Comparison of ENCODE assay signal across 8 cellular contexts in genomic region chr13:48579167-48579918, GRCh38. TPM values are rescaled to one million over a fixed set of nuclear protein-coding genes. Genes with fewer than 3 reads are reported as not detected.
DNase-seq lines count a peak whose midpoint lies in the region; ATAC-seq and TF ChIP-seq lines count a peak whose summit lies in the region.

No MANE protein-coding gene starts in this region.

- peaks cover 13% of the 10 kb centered on the region for H3K27me3 ChIP-seq in DOHH2 (ENCODE audit: control insufficient read depth, low read length)
- no peaks in the 10 kb centered on the region for H3K27me3 ChIP-seq in colonic mucosa

- H3K27ac Mint-ChIP-seq in stimulated activated naive B cell treated with anti-CD40 and anti-IgM and Interleukin-4, amounts not matched to agents 10 μg/mL and 1 μg/mL and 100 μg/mL, for 72 hours = no peak overlapping the region
- no peak overlapping the region for H3K27ac Mint-ChIP-seq in activated T-helper 2 cell treated with anti-CD3 and anti-CD28 coated beads, Interferon-gamma antibody, Interleukin-2, Interleukin-4, amounts not matched to agents 10 μg/mL and 5 μg/mL and 100 μg/mL, durations not matched to agents 14 hours and 24 hours and 36 hours

- H3K4me2 ChIP-seq in DOHH2 (ENCODE audit: low read length) = peak overlapping the region; percentile 67

- no peaks in the 10 kb centered on the region for H3K9me2 ChIP-seq in DOHH2 (replicated peaks; ENCODE audit: control insufficient read depth, low read length)

- peak overlapping the region; percentile 16 to 23 for H3K4me3 Mint-ChIP-seq in stimulated activated naive B cell treated with anti-CD40 and anti-IgM and Interleukin-4, amounts not matched to agents 10 μg/mL and 1 μg/mL and 100 μg/mL, for 72 hours
- H3K4me3 Mint-ChIP-seq in activated T-helper 2 cell treated with anti-CD3 and anti-CD28 coated beads, Interferon-gamma antibody, Interleukin-2, Interleukin-4, amounts not matched to agents 10 μg/mL and 5 μg/mL and 100 μg/mL, durations not matched to agents 14 hours and 24 hours and 36 hours (ENCODE audit: low read depth) = no peak overlapping the region

- H3K9me3 ChIP-seq in DOHH2 (ENCODE audit: control insufficient read depth, insufficient read depth, low read length) (no peaks in the 10 kb centered on the region), colonic mucosa (no peaks in the 10 kb centered on the region)

- H3K36me3 Mint-ChIP-seq in stimulated activated naive B cell treated with anti-CD40 and anti-IgM and Interleukin-4, amounts not matched to agents 10 μg/mL and 1 μg/mL and 100 μg/mL, for 72 hours = no peaks in the 10 kb centered on the region
- H3K36me3 Mint-ChIP-seq in activated T-helper 2 cell treated with anti-CD3 and anti-CD28 coated beads, Interferon-gamma antibody, Interleukin-2, Interleukin-4, amounts not matched to agents 10 μg/mL and 5 μg/mL and 100 μg/mL, durations not matched to agents 14 hours and 24 hours and 36 hours (ENCODE audit: low read depth) = no peaks in the 10 kb centered on the region

- H3F3A ChIP-seq in DOHH2 (ENCODE audit: control insufficient read depth, insufficient read depth) = peaks cover 7% of the 10 kb centered on the region

- H3K79me2 ChIP-seq in DOHH2 (ENCODE audit: control insufficient read depth, low read length) = no peaks in the 10 kb centered on the region

- TF ChIP-seq CTCF in DOHH2 (IDR thresholded peaks at IDR 0.05; ENCODE audit: low read depth, low read length, poor library complexity, severe bottlenecking) (no peak), colonic mucosa (IDR thresholded peaks at IDR 0.05) (no peak)

- H3K4me1 ChIP-seq in DOHH2 (ENCODE audit: control insufficient read depth, low read length) (peaks cover 44% of the 10 kb centered on the region), colonic mucosa (no peaks in the 10 kb centered on the region)

- peak; percentile 86 for ATAC-seq in GM21360 (IDR thresholded peaks at IDR 0.05; ENCODE audit: unreplicated experiment)
- ATAC-seq in HG03520 (IDR thresholded peaks at IDR 0.05; ENCODE audit: unreplicated experiment) = peak; percentile 74
- ATAC-seq in stimulated activated naive B cell treated with anti-CD40 and anti-IgM and Interleukin-4, amounts not matched to agents 10 μg/mL and 1 μg/mL and 100 μg/mL, for 72 hours (replicated peaks) = peak; percentile 95 to 96

- intact Hi-C loops in colonic mucosa (cut with DNase I) = loop anchor here (10.0 kb wide), 1 partner anchor 175 kb away; no protein-coding TSS in a partner anchor
- intact Hi-C loops in activated T-helper 2 cell treated with anti-CD3 and anti-CD28 coated beads, Interferon-gamma antibody, Interleukin-2, Interleukin-4, amounts not matched to agents 10 μg/mL and 5 μg/mL and 100 μg/mL, durations not matched to agents 14 hours and 24 hours and 36 hours (cut with micrococcal nuclease) = loop anchor here (2.0 kb wide), 1 partner anchor 177 kb away; no protein-coding TSS in a partner anchor

- peaks cover 22 to 24% of the 10 kb centered on the region in 2 donors for H3K4me1 Mint-ChIP-seq in stimulated activated naive B cell treated with anti-CD40 and anti-IgM and Interleukin-4, amounts not matched to agents 10 μg/mL and 1 μg/mL and 100 μg/mL, for 72 hours
- peaks cover 38% of the 10 kb centered on the region for H3K4me1 Mint-ChIP-seq in activated T-helper 2 cell treated with anti-CD3 and anti-CD28 coated beads, Interferon-gamma antibody, Interleukin-2, Interleukin-4, amounts not matched to agents 10 μg/mL and 5 μg/mL and 100 μg/mL, durations not matched to agents 14 hours and 24 hours and 36 hours (ENCODE audit: low read depth)

- peaks cover 63 to 75% of the 10 kb centered on the region in 2 donors for H3K27me3 Mint-ChIP-seq in stimulated activated naive B cell treated with anti-CD40 and anti-IgM and Interleukin-4, amounts not matched to agents 10 μg/mL and 1 μg/mL and 100 μg/mL, for 72 hours
- H3K27me3 Mint-ChIP-seq in activated T-helper 2 cell treated with anti-CD3 and anti-CD28 coated beads, Interferon-gamma antibody, Interleukin-2, Interleukin-4, amounts not matched to agents 10 μg/mL and 5 μg/mL and 100 μg/mL, durations not matched to agents 14 hours and 24 hours and 36 hours (ENCODE audit: low read depth) = peaks cover 57% of the 10 kb centered on the region

- no peak overlapping the region for H3K9ac ChIP-seq in colonic mucosa (ENCODE audit: low read depth in 2 of 2, low read length in 2 of 2)

- DNase-seq in colonic mucosa = peak; percentile 58
- peak; percentile 47 for DNase-seq in stimulated activated naive B cell treated with anti-CD40 and anti-IgM and Interleukin-4, amounts not matched to agents 10 μg/mL and 1 μg/mL and 100 μg/mL, for 72 hours
- no peak for DNase-seq in activated T-helper 2 cell treated with anti-CD3 and anti-CD28 coated beads, Interferon-gamma antibody, Interleukin-2, Interleukin-4, amounts not matched to agents 10 μg/mL and 5 μg/mL and 100 μg/mL, durations not matched to agents 14 hours and 24 hours and 36 hours (ENCODE audit: low spot score)
- no peak for DNase-seq in NCI-H128 (lab: John Stamatoyannopoulos, UW; ENCODE audit: unreplicated experiment)
- DNase-seq in occipital lobe (lab: John Stamatoyannopoulos, UW) = no peak

- H4K20me1 ChIP-seq in DOHH2 (ENCODE audit: control insufficient read depth, insufficient read depth, low read depth, low read length) = no peaks in the 10 kb centered on the region

- peaks cover 0 to 7% of the 10 kb centered on the region in 2 donors for H3K9me3 Mint-ChIP-seq in stimulated activated naive B cell treated with anti-CD40 and anti-IgM and Interleukin-4, amounts not matched to agents 10 μg/mL and 1 μg/mL and 100 μg/mL, for 72 hours
- no peaks in the 10 kb centered on the region for H3K9me3 Mint-ChIP-seq in activated T-helper 2 cell treated with anti-CD3 and anti-CD28 coated beads, Interferon-gamma antibody, Interleukin-2, Interleukin-4, amounts not matched to agents 10 μg/mL and 5 μg/mL and 100 μg/mL, durations not matched to agents 14 hours and 24 hours and 36 hours

- no peaks in the 10 kb centered on the region for H3K36me3 ChIP-seq in DOHH2 (ENCODE audit: control insufficient read depth, low read length)
- H3K36me3 ChIP-seq in colonic mucosa = no peaks in the 10 kb centered on the region

- H3K4me3 ChIP-seq in DOHH2 (ENCODE audit: low read length) (peak overlapping the region; percentile 54), colonic mucosa (no peak overlapping the region)

- H3K27ac ChIP-seq in DOHH2 (ENCODE audit: low read depth, low read length) (peak overlapping the region; percentile 79), colonic mucosa (peak overlapping the region; percentile 48)

RNA-seq across cellular contexts. Expression of gene RCBTB2, which starts 46.5 kb away (rescaled TPM):
- total RNA-seq in colonic mucosa (1 to 10 TPM; 3.3 to 5.5 TPM), occipital lobe (45.2 TPM)
- 2.7 and 3.4 TPM in 2 replicates for total RNA-seq in activated T-helper 2 cell treated with anti-CD3 and anti-CD28 coated beads, Interferon-gamma antibody, Interleukin-2, Interleukin-4, amounts not matched to agents 10 μg/mL and 5 μg/mL and 100 μg/mL, durations not matched to agents 14 hours and 24 hours and 36 hours

Comparison
In these comparisons a context has a peak if more than half of its experiments do, and no peak if none do; other contexts are left out.
1. DNase-seq: peak in colonic mucosa (single experiment) and stimulated activated naive B cell treated with anti-CD40 and anti-IgM and Interleukin-4, amounts not matched to agents 10 μg/mL and 1 μg/mL and 100 μg/mL, for 72 hours (single experiment); none in activated T-helper 2 cell treated with anti-CD3 and anti-CD28 coated beads, Interferon-gamma antibody, Interleukin-2, Interleukin-4, amounts not matched to agents 10 μg/mL and 5 μg/mL and 100 μg/mL, durations not matched to agents 14 hours and 24 hours and 36 hours (single experiment), NCI-H128 (single experiment) and occipital lobe (single experiment).
2. Peak in every context shown above with its lines, with median percentiles within 50 percentile points of each other: ATAC-seq.